In the genomic region with DNA sequence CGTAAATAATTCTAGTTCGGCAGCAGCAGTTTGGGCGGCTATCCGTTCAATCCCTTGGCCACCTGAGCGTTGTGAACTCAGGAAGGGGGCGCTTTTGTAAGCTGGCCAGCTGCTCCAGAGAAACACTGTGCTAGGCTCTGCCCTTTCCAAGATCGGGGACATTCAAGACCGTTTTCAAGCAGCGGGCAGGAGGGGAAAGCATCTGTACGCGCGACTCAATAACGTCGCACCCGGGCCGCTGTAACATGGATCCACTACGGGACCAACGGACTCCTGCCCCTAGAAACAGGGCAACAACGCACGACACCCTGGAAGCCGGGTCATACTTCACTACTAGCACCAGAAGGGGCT, we compare ENCODE assay signal across 8 cellular contexts. TPM values are rescaled to one million over a fixed set of nuclear protein-coding genes. Genes with fewer than 3 reads are reported as not detected.
DNase-seq lines count a peak whose midpoint lies in the region; ATAC-seq and TF ChIP-seq lines count a peak whose summit lies in the region.

No MANE protein-coding gene starts in this region.

- intact Hi-C loops in esophagus muscularis mucosa (cut with DNase I) = loop anchor here (10.0 kb wide), 1 partner anchor 112 kb away; the partner anchor contains the start of gene RARA
- intact Hi-C loops in psoas muscle (cut with DNase I) = loop anchor here in 1 of 2 donors (2.0 kb wide), 1 partner anchor 114 kb away; no protein-coding TSS in a partner anchor
- intact Hi-C loops in posterior vena cava (cut with DNase I) = loop anchor here (5.0 to 10.0 kb wide), 3 partner anchors 52 to 102 kb away; partner anchors contain the start of gene GJD3 (in 2 of the 2)

- H3K36me3 ChIP-seq in esophagus muscularis mucosa (no peaks in the 10 kb centered on the region), psoas muscle (ENCODE audit: insufficient read depth in 1 of 2, low read depth in 1 of 2) (no peaks in the 10 kb centered on the region)

- DNase-seq in activated CD4-positive, alpha-beta T cell treated with anti-CD3 and anti-CD28 coated beads, Interleukin-2, amount 10 ng/mL, durations not matched to agents 7 days and 5 days = no peak
- no peak for DNase-seq in activated CD4-positive, alpha-beta T cell treated with anti-CD3 and anti-CD28 coated beads, Interleukin-2, amount 50 U/mL, for 1 hour
- DNase-seq in RPMI7951 (ENCODE audit: low read depth) = peak; percentile 18
- DNase-seq in esophagus muscularis mucosa (ENCODE audit: extremely low spot score) = no peak
- DNase-seq in psoas muscle = no peak
- no peak for DNase-seq in posterior vena cava (ENCODE audit: low spot score)
- DNase-seq in hypothalamus (lab: John Stamatoyannopoulos, UW) = no peak

- 0% methylated on average over 6 of the region's 21 CpGs for WGBS in esophagus muscularis mucosa
- WGBS in psoas muscle, 3 donors = 1% methylated on average over 21 of the region's 21 CpGs

- peak overlapping the region; percentile 96 for H3K27ac Mint-ChIP-seq in activated CD4-positive, alpha-beta T cell treated with anti-CD3 and anti-CD28 coated beads, Interleukin-2, amount 10 ng/mL, durations not matched to agents 7 days and 5 days

- peak overlapping the region; percentile 96 for H3K4me3 Mint-ChIP-seq in activated CD4-positive, alpha-beta T cell treated with anti-CD3 and anti-CD28 coated beads, Interleukin-2, amount 10 ng/mL, durations not matched to agents 7 days and 5 days

- H3K4me1 Mint-ChIP-seq in activated CD4-positive, alpha-beta T cell treated with anti-CD3 and anti-CD28 coated beads, Interleukin-2, amount 10 ng/mL, durations not matched to agents 7 days and 5 days = peaks cover 49% of the 10 kb centered on the region

- H3K27me3 Mint-ChIP-seq in activated CD4-positive, alpha-beta T cell treated with anti-CD3 and anti-CD28 coated beads, Interleukin-2, amount 10 ng/mL, durations not matched to agents 7 days and 5 days = no peaks in the 10 kb centered on the region

- H3K9me3 ChIP-seq in esophagus muscularis mucosa (no peaks in the 10 kb centered on the region), psoas muscle (no peaks in the 10 kb centered on the region)

- ATAC-seq in HG03175 (IDR thresholded peaks at IDR 0.05; ENCODE audit: unreplicated experiment) (peak; percentile 4), psoas muscle (no peak)

- POLR2A ChIA-PET in activated CD4-positive, alpha-beta T cell treated with anti-CD3 and anti-CD28 coated beads, Interleukin-2, amount 10 ng/mL, durations not matched to agents 7 days and 5 days (lab: Charles Lee) = interaction anchor here (0.6 to 2.0 kb wide), 9 partner anchors 9 to 1341 kb away, joined by 3 to 10 read pairs (median 4); no protein-coding TSS in a partner anchor

- H3K36me3 Mint-ChIP-seq in activated CD4-positive, alpha-beta T cell treated with anti-CD3 and anti-CD28 coated beads, Interleukin-2, amount 10 ng/mL, durations not matched to agents 7 days and 5 days (ENCODE audit: low read depth) = peaks cover 35% of the 10 kb centered on the region

- TF ChIP-seq POLR2A in esophagus muscularis mucosa (IDR thresholded peaks at IDR 0.05; ENCODE audit: low read depth) = no peak

- peak overlapping the region; percentile 60 to 71 (median 63) for H3K4me3 ChIP-seq in esophagus muscularis mucosa
- peak overlapping the region; percentile 69 for H3K4me3 ChIP-seq in psoas muscle

- H3K9me3 Mint-ChIP-seq in activated CD4-positive, alpha-beta T cell treated with anti-CD3 and anti-CD28 coated beads, Interleukin-2, amount 10 ng/mL, durations not matched to agents 7 days and 5 days = no peaks in the 10 kb centered on the region

- TF ChIP-seq CTCF in esophagus muscularis mucosa (IDR thresholded peaks at IDR 0.05) = no peak
- no peak for TF ChIP-seq CTCF in psoas muscle (IDR thresholded peaks at IDR 0.05)

- H3K27ac ChIP-seq in esophagus muscularis mucosa (replicated peaks in 1 of 4) (no peak overlapping the region), psoas muscle (no peak overlapping the region)

- H3K27me3 ChIP-seq in esophagus muscularis mucosa = peaks cover 0 to 8% (median 0%) of the 10 kb centered on the region in 4 donors
- peaks cover 0 to 6% (median 0%) of the 10 kb centered on the region in 3 donors for H3K27me3 ChIP-seq in psoas muscle (ENCODE audit: insufficient read depth in 3 of 3, low read length in 2 of 3)

- H3K4me1 ChIP-seq in esophagus muscularis mucosa = peaks cover 12 to 35% (median 30%) of the 10 kb centered on the region in 4 donors
- peaks cover 5% of the 10 kb centered on the region for H3K4me1 ChIP-seq in psoas muscle

- no peak for TF ChIP-seq EP300 in esophagus muscularis mucosa (IDR thresholded peaks at IDR 0.05)

- CTCF ChIA-PET in activated CD4-positive, alpha-beta T cell treated with anti-CD3 and anti-CD28 coated beads, Interleukin-2, amount 10 ng/mL, durations not matched to agents 7 days and 5 days (lab: Charles Lee) = interaction anchor here (0.6 to 8.4 kb wide), 14 partner anchors 8 to 143 kb away, joined by 3 to 73 read pairs (median 4); no protein-coding TSS in a partner anchor

RNA-seq across cellular contexts. Expression of gene TOP2A, which starts 0.5 kb away (rescaled TPM):
- total RNA-seq in activated CD4-positive, alpha-beta T cell treated with anti-CD3 and anti-CD28 coated beads, Interleukin-2, amount 10 ng/mL, durations not matched to agents 7 days and 5 days = 100 to 1,000 TPM; 504 to 522 TPM
- 303 and 315 TPM in 2 replicates for total RNA-seq in RPMI7951 (2014; rRNA removed; shearing (Covaris generic))
- total RNA-seq in esophagus muscularis mucosa (1 to 10 TPM in 1 of 4 donors, under 1 TPM in 3; under 0.01 to 1.4 (median 0.30) TPM), psoas muscle (under 1 TPM; 0.15 to 0.84 (median 0.46) TPM), posterior vena cava (1 to 10 TPM; 1.1 to 2.2 TPM)
- under 1 TPM in 2 of 3 donors, not detected in 1; 0.14 to 0.18 TPM for polyA plus RNA-seq in psoas muscle

RNA-seq across cellular contexts. Expression of gene IGFBP4, which starts 26.0 kb away (rescaled TPM):
- 10 to 100 TPM; 65.2 to 67.9 TPM for total RNA-seq in activated CD4-positive, alpha-beta T cell treated with anti-CD3 and anti-CD28 coated beads, Interleukin-2, amount 10 ng/mL, durations not matched to agents 7 days and 5 days
- 2.3 and 2.8 TPM in 2 replicates for total RNA-seq in RPMI7951 (2014; rRNA removed; shearing (Covaris generic))
- total RNA-seq in esophagus muscularis mucosa (100 to 1,000 TPM; 258 to 444 (median 268) TPM), psoas muscle (100 to 1,000 TPM in 2 of 4 donors, 10 to 100 TPM in 2; 64.8 to 106 (median 87.9) TPM), posterior vena cava (1,000 to 10,000 TPM; 1,004 to 1,451 TPM)
- 10 to 100 TPM; 44.2 to 65.1 (median 49.0) TPM for polyA plus RNA-seq in psoas muscle

RNA-seq across cellular contexts. Expression of gene GJD3, which starts 52.7 kb away (rescaled TPM):
- total RNA-seq in activated CD4-positive, alpha-beta T cell treated with anti-CD3 and anti-CD28 coated beads, Interleukin-2, amount 10 ng/mL, durations not matched to agents 7 days and 5 days = under 1 TPM in 1 of 2 experiments, not detected in 1; 0.22 TPM
- total RNA-seq in RPMI7951 (2014; rRNA removed; shearing (Covaris generic)) = not detected in 2 replicates
- total RNA-seq in esophagus muscularis mucosa (under 1 TPM in 2 of 4 donors, not detected in 2; 0.40 to 0.50 TPM), psoas muscle (1 to 10 TPM in 2 of 4 donors, under 1 TPM in 2; 0.34 to 1.4 (median 0.82) TPM), posterior vena cava (under 1 TPM; 0.79 to 1.00 TPM)
- under 1 TPM in 2 of 3 donors, not detected in 1; 0.17 to 0.25 TPM for polyA plus RNA-seq in psoas muscle

Comparison
In these comparisons a context has a peak if more than half of its experiments do, and no peak if none do; other contexts are left out.
1. RNA of gene TOP2A, which starts 0.5 kb away (total RNA-seq): 504 to 522 TPM in activated CD4-positive, alpha-beta T cell treated with anti-CD3 and anti-CD28 coated beads, Interleukin-2, amount 10 ng/mL, durations not matched to agents 7 days and 5 days and 303 to 315 TPM in RPMI7951; 1.1 to 2.2 TPM in posterior vena cava, 0.15 to 0.84 TPM in psoas muscle and under 0.01 to 1.4 TPM in esophagus muscularis mucosa; every median in the first group is over 10 times any median in the second.
2. RNA of gene IGFBP4, which starts 26.0 kb away (total RNA-seq): 1,004 to 1,451 TPM in posterior vena cava, 258 to 444 TPM in esophagus muscularis mucosa, 64.8 to 106 TPM in psoas muscle and 65.2 to 67.9 TPM in activated CD4-positive, alpha-beta T cell treated with anti-CD3 and anti-CD28 coated beads, Interleukin-2, amount 10 ng/mL, durations not matched to agents 7 days and 5 days; 2.3 to 2.8 TPM in RPMI7951; every median in the first group is over 10 times any median in the second.